ENCODE assay signal across 1 cellular context in the genomic region with DNA sequence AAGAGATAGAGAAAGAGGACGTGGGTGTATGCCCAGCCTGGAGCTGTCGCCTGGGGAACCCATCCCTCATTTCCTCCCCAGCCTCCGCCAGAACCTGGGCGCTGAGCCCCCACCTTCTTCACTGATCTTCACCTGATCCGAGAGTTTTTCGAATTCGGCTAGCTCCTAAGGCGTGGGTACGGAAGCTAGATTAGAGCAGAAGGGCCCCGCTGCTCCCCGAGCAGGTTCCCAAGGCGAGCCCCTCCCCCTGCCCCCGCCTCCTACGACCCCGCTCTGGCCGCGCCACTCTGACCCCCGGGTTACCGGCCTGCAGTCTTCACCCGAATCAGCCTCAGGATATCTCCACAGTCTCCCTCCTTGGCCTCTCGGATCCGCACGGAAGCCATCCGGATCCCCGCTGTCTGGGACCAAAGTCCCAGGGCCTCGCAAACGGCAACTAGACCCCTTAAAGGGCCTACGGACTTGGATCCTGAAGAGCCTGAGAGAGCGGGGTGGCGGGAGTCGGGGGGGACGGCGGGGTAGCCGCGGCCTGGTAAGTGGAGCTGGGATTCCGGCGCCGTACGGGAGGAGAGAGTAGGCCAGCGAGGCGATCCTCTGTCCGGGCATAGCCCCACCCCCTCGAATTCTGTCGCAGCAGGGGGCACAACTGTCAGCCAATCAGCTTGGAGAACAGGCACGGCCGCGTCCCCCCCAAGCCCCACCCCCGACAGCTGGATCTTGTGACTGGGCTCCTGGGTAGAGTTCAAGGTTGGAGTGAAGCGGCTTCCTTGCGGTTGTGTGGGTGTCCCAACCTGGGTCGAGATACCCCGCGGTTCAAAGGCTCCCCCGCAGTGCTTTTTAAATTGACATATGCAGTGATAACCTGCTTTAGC.
TF ChIP-seq lines count a peak whose summit lies in the region.

A gene (minus strand): TSS at position 572 of the 872 bp plus-strand sequence. CDS start 186 bp downstream, at position 386.

TF ChIP-seq in HepG2, 621 proteins besides CTCF, POLR2A, EP300 and RAD21 (continued from another document and continues in another):
- TF ChIP-seq, protein P1, sequence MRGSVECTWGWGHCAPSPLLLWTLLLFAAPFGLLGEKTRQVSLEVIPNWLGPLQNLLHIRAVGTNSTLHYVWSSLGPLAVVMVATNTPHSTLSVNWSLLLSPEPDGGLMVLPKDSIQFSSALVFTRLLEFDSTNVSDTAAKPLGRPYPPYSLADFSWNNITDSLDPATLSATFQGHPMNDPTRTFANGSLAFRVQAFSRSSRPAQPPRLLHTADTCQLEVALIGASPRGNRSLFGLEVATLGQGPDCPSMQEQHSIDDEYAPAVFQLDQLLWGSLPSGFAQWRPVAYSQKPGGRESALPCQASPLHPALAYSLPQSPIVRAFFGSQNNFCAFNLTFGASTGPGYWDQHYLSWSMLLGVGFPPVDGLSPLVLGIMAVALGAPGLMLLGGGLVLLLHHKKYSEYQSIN (CRISPR knock-in tag; IDR thresholded peaks at IDR 0.05; ENCODE audit: borderline replicate concordance), result no peak
- no peak for TF ChIP-seq ZNF234 (CRISPR knock-in tag; conservative IDR thresholded peaks at IDR 0.05)
- TF ChIP-seq RFXANK (CRISPR knock-in tag; IDR thresholded peaks at IDR 0.05), result no peak
- TF ChIP-seq SIX1 (CRISPR knock-in tag; IDR thresholded peaks at IDR 0.05; ENCODE audit: borderline replicate concordance), result no peak
- 0 out of 2 replicates have a peak, but pooled peaks have one; percentile 47 for TF ChIP-seq KDM3A (CRISPR knock-in tag; IDR thresholded peaks at IDR 0.05; ENCODE audit: low read depth)
- TF ChIP-seq ZNF781 (CRISPR knock-in tag; IDR thresholded peaks at IDR 0.05; ENCODE audit: borderline replicate concordance, not compliant biosample characterization), result no peak
- peak; percentile 73 for TF ChIP-seq PITX1 (CRISPR knock-in tag; IDR thresholded peaks at IDR 0.05)
- no peak for TF ChIP-seq ZMYM2 (CRISPR knock-in tag; IDR thresholded peaks at IDR 0.05)
- no peak for TF ChIP-seq ZNF850 (CRISPR knock-in tag; conservative IDR thresholded peaks at IDR 0.05)
- TF ChIP-seq PHF8 (CRISPR knock-in tag; IDR thresholded peaks at IDR 0.05), result peak; percentile 90
- TF ChIP-seq FIP1L1 (IDR thresholded peaks at IDR 0.05; ENCODE audit: borderline replicate concordance, insufficient read depth, low read depth, low read length), result no peak
- TF ChIP-seq, protein P2, sequence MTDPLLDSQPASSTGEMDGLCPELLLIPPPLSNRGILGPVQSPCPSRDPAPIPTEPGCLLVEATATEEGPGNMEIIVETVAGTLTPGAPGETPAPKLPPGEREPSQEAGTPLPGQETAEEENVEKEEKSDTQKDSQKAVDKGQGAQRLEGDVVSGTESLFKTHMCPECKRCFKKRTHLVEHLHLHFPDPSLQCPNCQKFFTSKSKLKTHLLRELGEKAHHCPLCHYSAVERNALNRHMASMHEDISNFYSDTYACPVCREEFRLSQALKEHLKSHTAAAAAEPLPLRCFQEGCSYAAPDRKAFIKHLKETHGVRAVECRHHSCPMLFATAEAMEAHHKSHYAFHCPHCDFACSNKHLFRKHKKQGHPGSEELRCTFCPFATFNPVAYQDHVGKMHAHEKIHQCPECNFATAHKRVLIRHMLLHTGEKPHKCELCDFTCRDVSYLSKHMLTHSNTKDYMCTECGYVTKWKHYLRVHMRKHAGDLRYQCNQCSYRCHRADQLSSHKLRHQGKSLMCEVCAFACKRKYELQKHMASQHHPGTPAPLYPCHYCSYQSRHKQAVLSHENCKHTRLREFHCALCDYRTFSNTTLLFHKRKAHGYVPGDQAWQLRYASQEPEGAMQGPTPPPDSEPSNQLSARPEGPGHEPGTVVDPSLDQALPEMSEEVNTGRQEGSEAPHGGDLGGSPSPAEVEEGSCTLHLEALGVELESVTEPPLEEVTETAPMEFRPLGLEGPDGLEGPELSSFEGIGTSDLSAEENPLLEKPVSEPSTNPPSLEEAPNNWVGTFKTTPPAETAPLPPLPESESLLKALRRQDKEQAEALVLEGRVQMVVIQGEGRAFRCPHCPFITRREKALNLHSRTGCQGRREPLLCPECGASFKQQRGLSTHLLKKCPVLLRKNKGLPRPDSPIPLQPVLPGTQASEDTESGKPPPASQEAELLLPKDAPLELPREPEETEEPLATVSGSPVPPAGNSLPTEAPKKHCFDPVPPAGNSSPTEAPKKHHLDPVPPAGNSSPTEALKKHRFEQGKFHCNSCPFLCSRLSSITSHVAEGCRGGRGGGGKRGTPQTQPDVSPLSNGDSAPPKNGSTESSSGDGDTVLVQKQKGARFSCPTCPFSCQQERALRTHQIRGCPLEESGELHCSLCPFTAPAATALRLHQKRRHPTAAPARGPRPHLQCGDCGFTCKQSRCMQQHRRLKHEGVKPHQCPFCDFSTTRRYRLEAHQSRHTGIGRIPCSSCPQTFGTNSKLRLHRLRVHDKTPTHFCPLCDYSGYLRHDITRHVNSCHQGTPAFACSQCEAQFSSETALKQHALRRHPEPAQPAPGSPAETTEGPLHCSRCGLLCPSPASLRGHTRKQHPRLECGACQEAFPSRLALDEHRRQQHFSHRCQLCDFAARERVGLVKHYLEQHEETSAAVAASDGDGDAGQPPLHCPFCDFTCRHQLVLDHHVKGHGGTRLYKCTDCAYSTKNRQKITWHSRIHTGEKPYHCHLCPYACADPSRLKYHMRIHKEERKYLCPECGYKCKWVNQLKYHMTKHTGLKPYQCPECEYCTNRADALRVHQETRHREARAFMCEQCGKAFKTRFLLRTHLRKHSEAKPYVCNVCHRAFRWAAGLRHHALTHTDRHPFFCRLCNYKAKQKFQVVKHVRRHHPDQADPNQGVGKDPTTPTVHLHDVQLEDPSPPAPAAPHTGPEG (CRISPR knock-in tag; IDR thresholded peaks at IDR 0.05), result 0 out of 2 replicates have a peak, but pooled peaks have one; percentile 31
- peak; percentile 61; the same call in 1 of the 2 replicates for TF ChIP-seq GFI1 (CRISPR knock-in tag; IDR thresholded peaks at IDR 0.05; ENCODE audit: borderline replicate concordance)
- TF ChIP-seq, protein P3, sequence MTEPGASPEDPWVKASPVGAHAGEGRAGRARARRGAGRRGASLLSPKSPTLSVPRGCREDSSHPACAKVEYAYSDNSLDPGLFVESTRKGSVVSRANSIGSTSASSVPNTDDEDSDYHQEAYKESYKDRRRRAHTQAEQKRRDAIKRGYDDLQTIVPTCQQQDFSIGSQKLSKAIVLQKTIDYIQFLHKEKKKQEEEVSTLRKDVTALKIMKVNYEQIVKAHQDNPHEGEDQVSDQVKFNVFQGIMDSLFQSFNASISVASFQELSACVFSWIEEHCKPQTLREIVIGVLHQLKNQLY (CRISPR knock-in tag; IDR thresholded peaks at IDR 0.05), result no peak
- peak; percentile 32; the same call in 1 of the 2 replicates for TF ChIP-seq TCF7 (IDR thresholded peaks at IDR 0.05; ENCODE audit: low read depth)
- peak; percentile 62; the same call in 1 of the 2 replicates for TF ChIP-seq POGZ (CRISPR knock-in tag; IDR thresholded peaks at IDR 0.05)
- TF ChIP-seq, protein P4, sequence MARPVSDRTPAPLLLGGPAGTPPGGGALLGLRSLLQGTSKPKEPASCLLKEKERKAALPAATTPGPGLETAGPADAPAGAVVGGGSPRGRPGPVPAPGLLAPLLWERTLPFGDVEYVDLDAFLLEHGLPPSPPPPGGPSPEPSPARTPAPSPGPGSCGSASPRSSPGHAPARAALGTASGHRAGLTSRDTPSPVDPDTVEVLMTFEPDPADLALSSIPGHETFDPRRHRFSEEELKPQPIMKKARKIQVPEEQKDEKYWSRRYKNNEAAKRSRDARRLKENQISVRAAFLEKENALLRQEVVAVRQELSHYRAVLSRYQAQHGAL (CRISPR knock-in tag; IDR thresholded peaks at IDR 0.05; ENCODE audit: not compliant biosample characterization), result no peak
- peak; percentile 50; the same call in 1 of the 2 replicates for TF ChIP-seq MYC (CRISPR knock-in tag; IDR thresholded peaks at IDR 0.05; ENCODE audit: borderline replicate concordance)
- TF ChIP-seq MTA1 (CRISPR knock-in tag; IDR thresholded peaks at IDR 0.05; ENCODE audit: borderline replicate concordance), result 0 out of 2 replicates have a peak, but pooled peaks have one; percentile 50
- TF ChIP-seq ZNF30 (CRISPR knock-in tag; IDR thresholded peaks at IDR 0.05), result no peak
- TF ChIP-seq ZFX (CRISPR knock-in tag; IDR thresholded peaks at IDR 0.05; ENCODE audit: low read depth), result peak; percentile 97
- 0 out of 2 replicates have a peak, but pooled peaks have one; percentile 24 for TF ChIP-seq BCL6 (CRISPR knock-in tag; IDR thresholded peaks at IDR 0.05)
- TF ChIP-seq ZNF792 (CRISPR knock-in tag; IDR thresholded peaks at IDR 0.05), result peak; percentile 76
- TF ChIP-seq ZNF547 (CRISPR knock-in tag; IDR thresholded peaks at IDR 0.05), result peak; percentile 67
- no peak for TF ChIP-seq TEAD2 (CRISPR knock-in tag; IDR thresholded peaks at IDR 0.05)
- no peak for TF ChIP-seq NR3C1 (CRISPR knock-in tag; IDR thresholded peaks at IDR 0.05)
- TF ChIP-seq, protein P5, sequence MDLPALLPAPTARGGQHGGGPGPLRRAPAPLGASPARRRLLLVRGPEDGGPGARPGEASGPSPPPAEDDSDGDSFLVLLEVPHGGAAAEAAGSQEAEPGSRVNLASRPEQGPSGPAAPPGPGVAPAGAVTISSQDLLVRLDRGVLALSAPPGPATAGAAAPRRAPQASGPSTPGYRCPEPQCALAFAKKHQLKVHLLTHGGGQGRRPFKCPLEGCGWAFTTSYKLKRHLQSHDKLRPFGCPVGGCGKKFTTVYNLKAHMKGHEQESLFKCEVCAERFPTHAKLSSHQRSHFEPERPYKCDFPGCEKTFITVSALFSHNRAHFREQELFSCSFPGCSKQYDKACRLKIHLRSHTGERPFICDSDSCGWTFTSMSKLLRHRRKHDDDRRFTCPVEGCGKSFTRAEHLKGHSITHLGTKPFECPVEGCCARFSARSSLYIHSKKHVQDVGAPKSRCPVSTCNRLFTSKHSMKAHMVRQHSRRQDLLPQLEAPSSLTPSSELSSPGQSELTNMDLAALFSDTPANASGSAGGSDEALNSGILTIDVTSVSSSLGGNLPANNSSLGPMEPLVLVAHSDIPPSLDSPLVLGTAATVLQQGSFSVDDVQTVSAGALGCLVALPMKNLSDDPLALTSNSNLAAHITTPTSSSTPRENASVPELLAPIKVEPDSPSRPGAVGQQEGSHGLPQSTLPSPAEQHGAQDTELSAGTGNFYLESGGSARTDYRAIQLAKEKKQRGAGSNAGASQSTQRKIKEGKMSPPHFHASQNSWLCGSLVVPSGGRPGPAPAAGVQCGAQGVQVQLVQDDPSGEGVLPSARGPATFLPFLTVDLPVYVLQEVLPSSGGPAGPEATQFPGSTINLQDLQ (CRISPR knock-in tag; IDR thresholded peaks at IDR 0.05), result no peak
- TF ChIP-seq, protein P6, sequence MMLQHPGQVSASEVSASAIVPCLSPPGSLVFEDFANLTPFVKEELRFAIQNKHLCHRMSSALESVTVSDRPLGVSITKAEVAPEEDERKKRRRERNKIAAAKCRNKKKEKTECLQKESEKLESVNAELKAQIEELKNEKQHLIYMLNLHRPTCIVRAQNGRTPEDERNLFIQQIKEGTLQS (CRISPR knock-in tag; IDR thresholded peaks at IDR 0.05), result no peak; the same call in 1 of the 2 replicates
- TF ChIP-seq, protein P7, sequence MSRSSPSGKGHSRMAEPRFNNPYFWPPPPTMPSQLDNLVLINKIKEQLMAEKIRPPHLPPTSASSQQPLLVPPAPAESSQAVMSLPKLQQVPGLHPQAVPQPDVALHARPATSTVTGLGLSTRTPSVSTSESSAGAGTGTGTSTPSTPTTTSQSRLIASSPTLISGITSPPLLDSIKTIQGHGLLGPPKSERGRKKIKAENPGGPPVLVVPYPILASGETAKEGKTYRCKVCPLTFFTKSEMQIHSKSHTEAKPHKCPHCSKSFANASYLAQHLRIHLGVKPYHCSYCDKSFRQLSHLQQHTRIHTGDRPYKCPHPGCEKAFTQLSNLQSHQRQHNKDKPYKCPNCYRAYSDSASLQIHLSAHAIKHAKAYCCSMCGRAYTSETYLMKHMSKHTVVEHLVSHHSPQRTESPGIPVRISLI (CRISPR knock-in tag; IDR thresholded peaks at IDR 0.05; ENCODE audit: borderline replicate concordance), result no peak
- TF ChIP-seq, protein P8, sequence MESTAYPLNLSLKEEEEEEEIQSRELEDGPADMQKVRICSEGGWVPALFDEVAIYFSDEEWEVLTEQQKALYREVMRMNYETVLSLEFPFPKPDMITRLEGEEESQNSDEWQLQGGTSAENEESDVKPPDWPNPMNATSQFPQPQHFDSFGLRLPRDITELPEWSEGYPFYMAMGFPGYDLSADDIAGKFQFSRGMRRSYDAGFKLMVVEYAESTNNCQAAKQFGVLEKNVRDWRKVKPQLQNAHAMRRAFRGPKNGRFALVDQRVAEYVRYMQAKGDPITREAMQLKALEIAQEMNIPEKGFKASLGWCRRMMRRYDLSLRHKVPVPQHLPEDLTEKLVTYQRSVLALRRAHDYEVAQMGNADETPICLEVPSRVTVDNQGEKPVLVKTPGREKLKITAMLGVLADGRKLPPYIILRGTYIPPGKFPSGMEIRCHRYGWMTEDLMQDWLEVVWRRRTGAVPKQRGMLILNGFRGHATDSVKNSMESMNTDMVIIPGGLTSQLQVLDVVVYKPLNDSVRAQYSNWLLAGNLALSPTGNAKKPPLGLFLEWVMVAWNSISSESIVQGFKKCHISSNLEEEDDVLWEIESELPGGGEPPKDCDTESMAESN (CRISPR knock-in tag; conservative IDR thresholded peaks at IDR 0.05), result peak; percentile 43; the same call in 1 of the 2 replicates
- no peak for TF ChIP-seq ZNF891 (CRISPR knock-in tag; IDR thresholded peaks at IDR 0.05)
- TF ChIP-seq ZNF761 (CRISPR knock-in tag; conservative IDR thresholded peaks at IDR 0.05), result no peak
- peak; percentile 30; the same call in 1 of the 2 replicates for TF ChIP-seq EEA1 (CRISPR knock-in tag; IDR thresholded peaks at IDR 0.05; ENCODE audit: borderline replicate concordance)
- TF ChIP-seq CREB1 (IDR thresholded peaks at IDR 0.05), result peak; percentile 46
- TF ChIP-seq CREB1 (CRISPR knock-in tag; IDR thresholded peaks at IDR 0.05), result peak; percentile 56; the same call in 1 of the 2 replicates
- TF ChIP-seq ARNTL (CRISPR knock-in tag; IDR thresholded peaks at IDR 0.05), result 0 out of 2 replicates have a peak, but pooled peaks have one; percentile 33
- TF ChIP-seq, protein P9, sequence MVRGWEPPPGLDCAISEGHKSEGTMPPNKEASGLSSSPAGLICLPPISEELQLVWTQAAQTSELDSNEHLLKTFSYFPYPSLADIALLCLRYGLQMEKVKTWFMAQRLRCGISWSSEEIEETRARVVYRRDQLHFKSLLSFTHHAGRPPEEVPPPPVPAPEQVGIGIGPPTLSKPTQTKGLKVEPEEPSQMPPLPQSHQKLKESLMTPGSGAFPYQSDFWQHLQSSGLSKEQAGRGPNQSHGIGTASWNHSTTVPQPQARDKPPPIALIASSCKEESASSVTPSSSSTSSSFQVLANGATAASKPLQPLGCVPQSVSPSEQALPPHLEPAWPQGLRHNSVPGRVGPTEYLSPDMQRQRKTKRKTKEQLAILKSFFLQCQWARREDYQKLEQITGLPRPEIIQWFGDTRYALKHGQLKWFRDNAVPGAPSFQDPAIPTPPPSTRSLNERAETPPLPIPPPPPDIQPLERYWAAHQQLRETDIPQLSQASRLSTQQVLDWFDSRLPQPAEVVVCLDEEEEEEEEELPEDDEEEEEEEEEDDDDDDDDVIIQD (CRISPR knock-in tag; IDR thresholded peaks at IDR 0.05; ENCODE audit: low read depth), result peak; percentile 37; the same call in 1 of the 2 replicates
- TF ChIP-seq ETV5 (CRISPR knock-in tag; IDR thresholded peaks at IDR 0.05; ENCODE audit: borderline replicate concordance), result no peak; the same call in 1 of the 2 replicates
- 0 out of 2 replicates have a peak, but pooled peaks have one; percentile 50 for TF ChIP-seq HNRNPL (IDR thresholded peaks at IDR 0.05; ENCODE audit: low read depth, low read length)
- TF ChIP-seq ZNF660 (CRISPR knock-in tag; IDR thresholded peaks at IDR 0.05; ENCODE audit: borderline replicate concordance, low read depth), result no peak
- peak; percentile 69 for TF ChIP-seq HNRNPLL (IDR thresholded peaks at IDR 0.05; ENCODE audit: low read depth, low read length, poor library complexity, severe bottlenecking)
- 0 out of 2 replicates have a peak, but pooled peaks have one; percentile 34 for TF ChIP-seq FOXC1 (CRISPR knock-in tag; IDR thresholded peaks at IDR 0.05; ENCODE audit: borderline replicate concordance)
- peak; percentile 82 for TF ChIP-seq HOXA3 (CRISPR knock-in tag; IDR thresholded peaks at IDR 0.05)
